17 cellular contexts compared by ENCODE assay signal in the genomic region with DNA sequence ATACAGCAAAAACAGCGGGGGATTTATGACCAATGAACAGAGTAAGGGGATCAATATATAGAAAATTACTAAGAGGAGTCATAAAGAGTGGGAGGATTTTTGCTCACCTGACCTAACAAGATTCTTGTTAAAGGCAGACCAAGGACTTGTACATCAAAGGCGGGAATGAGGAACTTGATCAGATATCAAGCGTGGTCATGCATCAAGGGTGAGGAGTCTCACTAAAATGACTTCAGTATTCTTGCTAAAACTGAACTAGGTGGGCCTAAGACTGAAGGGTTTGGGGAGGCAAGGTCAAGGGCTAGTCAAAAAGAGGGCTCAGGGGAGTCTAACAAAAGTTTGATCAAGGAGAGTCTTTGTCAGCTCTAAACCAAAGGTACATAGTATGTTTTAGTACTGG. TPM values are rescaled to one million over a fixed set of nuclear protein-coding genes. Genes with fewer than 3 reads are reported as not detected.
DNase-seq lines count a peak whose midpoint lies in the region; ATAC-seq and TF ChIP-seq lines count a peak whose summit lies in the region.
"Had no signal": no experiment of that assay in that cellular context is flagged by ENCODE, and none has a peak within 500 bp of the region (broad histone marks: within the 10 kb centered on the region; RNA-seq: fewer than 3 reads in every experiment).

No MANE protein-coding gene starts in this region.

- H3K36me3 Mint-ChIP-seq in MCF 10A (ENCODE audit: insufficient read depth, unreplicated experiment) (peaks cover 33% of the 10 kb centered on the region), brain (peaks cover 6% of the 10 kb centered on the region)
- H3K36me3 Mint-ChIP-seq in stimulated activated naive B cell treated with anti-CD40 and anti-IgM and Interleukin-4, amounts not matched to agents 10 μg/mL and 1 μg/mL and 100 μg/mL, for 72 hours = peaks cover 13 to 22% of the 10 kb centered on the region in 2 donors

- H3K4me3 Mint-ChIP-seq in MCF 10A (ENCODE audit: unreplicated experiment) = no peak overlapping the region
- peak overlapping the region; percentile 84 to 89 (median 85) for H3K4me3 Mint-ChIP-seq in brain
- H3K4me3 Mint-ChIP-seq in stimulated activated naive B cell treated with anti-CD40 and anti-IgM and Interleukin-4, amounts not matched to agents 10 μg/mL and 1 μg/mL and 100 μg/mL, for 72 hours = no peak overlapping the region

- H3F3A ChIP-seq in OCI-LY1 (ENCODE audit: insufficient read depth, low read length) = no peaks in the 10 kb centered on the region

- no peaks in the 10 kb centered on the region for H3K9me2 ChIP-seq in OCI-LY1 (ENCODE audit: low read depth, low read length)

- CTCF ChIA-PET in mammary epithelial cell (lab: Charles Lee; ENCODE audit: low non-redundant PET) (no interaction called here), MCF 10A (lab: Yijun Ruan, JAX) (interaction anchor here (2.8 to 4.9 kb wide), 3 partner anchors 9 to 32 kb away, joined by 14 to 34 read pairs (median 16); no protein-coding TSS in a partner anchor)

- no peak for TF ChIP-seq POLR2A in adrenal gland (IDR thresholded peaks at IDR 0.05)

- H3K9ac ChIP-seq in mammary epithelial cell (ENCODE audit: insufficient read depth, low read length) (no peak overlapping the region), OCI-LY1 (ENCODE audit: low read length) (no peak overlapping the region)

- POLR2A ChIA-PET in MCF 10A (lab: Yijun Ruan, JAX) = interaction anchor here (5.5 to 6.3 kb wide), 3 partner anchors 11 to 58 kb away, joined by 71 to 85 read pairs (median 76); a partner anchor contains a TSS

- TF ChIP-seq CTCF in mammary epithelial cell (conservative IDR thresholded peaks at IDR 0.05 in 1 of 2, IDR thresholded peaks at IDR 0.05 in 1 of 2; ENCODE audit: extremely low read depth in 1 of 2, insufficient read depth in 1 of 2, low read depth in 1 of 2, low read length in 2 of 2) (no peak), MCF 10A (IDR thresholded peaks at IDR 0.05; ENCODE audit: unreplicated experiment) (no peak), OCI-LY1 (IDR thresholded peaks at IDR 0.05; ENCODE audit: low read length) (no peak), brain (conservative IDR thresholded peaks at IDR 0.05) (no peak), upper lobe of right lung (IDR thresholded peaks at IDR 0.05) (no peak), adrenal gland (IDR thresholded peaks at IDR 0.05) (no peak)

- peaks cover 22% of the 10 kb centered on the region for H3K4me1 ChIP-seq in mammary epithelial cell (ENCODE audit: insufficient read depth, low read length)
- H3K4me1 ChIP-seq in OCI-LY1 (ENCODE audit: insufficient read depth, low read length, severe bottlenecking) = peaks cover 48% of the 10 kb centered on the region
- H3K4me1 ChIP-seq in upper lobe of right lung = peaks cover 19% of the 10 kb centered on the region
- H3K4me1 ChIP-seq in adrenal gland (replicated peaks in 1 of 2) = peaks cover 19 to 33% of the 10 kb centered on the region in 2 donors
- H3K4me1 ChIP-seq: BE2C had no signal

- H3K4me3 ChIP-seq in mammary epithelial cell (replicated peaks in 1 of 3; ENCODE audit: insufficient read depth in 1 of 3, low read depth in 2 of 3, low read length in 3 of 3) (no peak overlapping the region), OCI-LY1 (ENCODE audit: low read depth, low read length, poor library complexity, severe bottlenecking) (no peak overlapping the region), upper lobe of right lung (no peak overlapping the region), adrenal gland (no peak overlapping the region)

- H3K27ac ChIP-seq in mammary epithelial cell (ENCODE audit: insufficient read depth, low read depth, low read length) (no peak overlapping the region), OCI-LY1 (ENCODE audit: low read depth, low read length, poor library complexity, severe bottlenecking) (peak overlapping the region; percentile 68), upper lobe of right lung (no peak overlapping the region), adrenal gland (peak overlapping the region in 1 of 5 donors; percentile 9)

- BruUV-seq in mammary epithelial cell (replicated peaks; lab: Mats Ljungman, UMichigan) (no TSS peak), MCF 10A (replicated peaks; lab: Mats Ljungman, UMichigan) (no TSS peak)

- H3K9me3 Mint-ChIP-seq in MCF 10A (ENCODE audit: unreplicated experiment) (no peaks in the 10 kb centered on the region), brain (peaks cover 0 to 6% (median 0%) of the 10 kb centered on the region in 5 experiments)
- no peaks in the 10 kb centered on the region for H3K9me3 Mint-ChIP-seq in stimulated activated naive B cell treated with anti-CD40 and anti-IgM and Interleukin-4, amounts not matched to agents 10 μg/mL and 1 μg/mL and 100 μg/mL, for 72 hours

- H3K27me3 ChIP-seq in mammary epithelial cell (ENCODE audit: insufficient read depth, low read length) (no peaks in the 10 kb centered on the region), OCI-LY1 (ENCODE audit: insufficient read depth, low read length) (no peaks in the 10 kb centered on the region), upper lobe of right lung (no peaks in the 10 kb centered on the region), adrenal gland (no peaks in the 10 kb centered on the region)
- H3K27me3 ChIP-seq: BE2C, right atrium auricular region had no signal

- no peak overlapping the region for H2AFZ ChIP-seq in mammary epithelial cell (ENCODE audit: low read depth, low read length)
- no peak overlapping the region for H2AFZ ChIP-seq in OCI-LY1 (ENCODE audit: low read length)

- 91% methylated on average over 3 of the region's 3 CpGs for WGBS in mammary epithelial cell (ENCODE audit: low coverage, missing lambda C conversion rate)
- 85 to 95% (median 90%) methylated on average over 3 of the region's 3 CpGs for WGBS in adrenal gland, 4 donors

- H3K27ac Mint-ChIP-seq in MCF 10A (ENCODE audit: low read depth, unreplicated experiment) = no peak overlapping the region
- peak overlapping the region in 2 of 5 experiments; percentile 7 to 83 for H3K27ac Mint-ChIP-seq in brain
- H3K27ac Mint-ChIP-seq in stimulated activated naive B cell treated with anti-CD40 and anti-IgM and Interleukin-4, amounts not matched to agents 10 μg/mL and 1 μg/mL and 100 μg/mL, for 72 hours = peak overlapping the region; percentile 42

- H3K36me3 ChIP-seq in mammary epithelial cell (ENCODE audit: insufficient read depth, low read length) (peaks cover 5% of the 10 kb centered on the region), OCI-LY1 (ENCODE audit: insufficient read depth, low read length) (peaks cover 9% of the 10 kb centered on the region; the same call in 1 of the 2 replicates), upper lobe of right lung (peaks cover 4% of the 10 kb centered on the region), adrenal gland (replicated peaks in 1 of 2) (peaks cover 0 to 6% of the 10 kb centered on the region in 2 donors)
- H3K36me3 ChIP-seq: BE2C, right atrium auricular region had no signal

- DNase-seq in mammary epithelial cell = no peak
- no peak for DNase-seq in MCF 10A (ENCODE audit: unreplicated experiment)
- DNase-seq in stimulated activated naive B cell treated with anti-CD40 and anti-IgM and Interleukin-4, amounts not matched to agents 10 μg/mL and 1 μg/mL and 100 μg/mL, for 72 hours = no peak
- no peak for DNase-seq in upper lobe of right lung
- no peak for DNase-seq in adrenal gland
- DNase-seq: activated CD4-positive, CD25-positive, alpha-beta regulatory T cell; BE2C; EL; glutamatergic neuron; NCI-H1694 treated with DMSO at 0.1 percent for 48 hours; NCI-H526 treated with DMSO at 0.1 percent for 48 hours; stimulated activated CD4-positive, alpha-beta T cell treated with anti-CD3 and anti-CD28 coated beads, Interleukin-4, amount 100 ng/mL, for 4 hours; stimulated activated naive CD4-positive, alpha-beta T cell had no signal

- in situ Hi-C loops in mammary epithelial cell (cut with MboI; ENCODE audit: low sequenced_read_pairs in 2 of 2) = no loop called here

- intact Hi-C loops in mammary epithelial cell (cut with micrococcal nuclease) (no loop called here), MCF 10A (cut with micrococcal nuclease) (no loop called here), upper lobe of right lung (cut with DNase I) (no loop called here), adrenal gland (cut with DNase I) (no loop called here)

- H3K9me3 ChIP-seq in mammary epithelial cell (replicated peaks; ENCODE audit: insufficient read depth, low read length) (no peaks in the 10 kb centered on the region), OCI-LY1 (ENCODE audit: low read length) (no peaks in the 10 kb centered on the region), upper lobe of right lung (no peaks in the 10 kb centered on the region), adrenal gland (replicated peaks in 1 of 3) (no peaks in the 10 kb centered on the region)
- H3K9me3 ChIP-seq: BE2C, right atrium auricular region had no signal

- peaks cover 36% of the 10 kb centered on the region for H3K4me1 Mint-ChIP-seq in MCF 10A (ENCODE audit: insufficient read depth, unreplicated experiment)
- H3K4me1 Mint-ChIP-seq in brain = peaks cover 36% of the 10 kb centered on the region
- peaks cover 30 to 43% of the 10 kb centered on the region in 2 donors for H3K4me1 Mint-ChIP-seq in stimulated activated naive B cell treated with anti-CD40 and anti-IgM and Interleukin-4, amounts not matched to agents 10 μg/mL and 1 μg/mL and 100 μg/mL, for 72 hours

- dilution Hi-C loops in mammary epithelial cell (cut with HindIII; ENCODE audit: low sequenced_read_pairs) = no loop called here

- H3K79me2 ChIP-seq in mammary epithelial cell (ENCODE audit: insufficient read depth, low read length) (peaks cover 57% of the 10 kb centered on the region), OCI-LY1 (ENCODE audit: insufficient read depth, low read length) (no peaks in the 10 kb centered on the region)

- H4K20me1 ChIP-seq in mammary epithelial cell (ENCODE audit: insufficient read depth, low read length) (no peaks in the 10 kb centered on the region), OCI-LY1 (ENCODE audit: insufficient read depth, low read length) (no peaks in the 10 kb centered on the region)

- H3K27me3 Mint-ChIP-seq in MCF 10A (ENCODE audit: insufficient read depth, unreplicated experiment) = no peaks in the 10 kb centered on the region
- peaks cover 4% of the 10 kb centered on the region for H3K27me3 Mint-ChIP-seq in brain
- H3K27me3 Mint-ChIP-seq in stimulated activated naive B cell treated with anti-CD40 and anti-IgM and Interleukin-4, amounts not matched to agents 10 μg/mL and 1 μg/mL and 100 μg/mL, for 72 hours = no peaks in the 10 kb centered on the region

- peak; percentile 14 to 39 for ATAC-seq in stimulated activated naive B cell treated with anti-CD40 and anti-IgM and Interleukin-4, amounts not matched to agents 10 μg/mL and 1 μg/mL and 100 μg/mL, for 72 hours (replicated peaks)
- no peak for ATAC-seq in upper lobe of right lung
- ATAC-seq in HG03039 (IDR thresholded peaks at IDR 0.05; ENCODE audit: unreplicated experiment) = no peak

- H3K4me2 ChIP-seq in mammary epithelial cell (ENCODE audit: insufficient read depth, low read depth, low read length) (peak overlapping the region; percentile 1), OCI-LY1 (ENCODE audit: low read length) (peak overlapping the region; percentile 70; the same call in 1 of the 2 replicates)

RNA-seq across cellular contexts. Expression of a gene that starts 2.1 kb away (rescaled TPM):
- 10 to 100 TPM; 52.2 to 76.0 TPM for total RNA-seq in mammary epithelial cell
- 65.2 TPM for polyA plus RNA-seq in mammary epithelial cell
- polyA minus RNA-seq in mammary epithelial cell = 81.0 TPM
- 54.9 and 55.6 TPM in 2 replicates for total RNA-seq in MCF 10A (2022)
- 25.7 TPM for polyA plus RNA-seq in brain (ENCODE audit: insufficient read depth, low read depth, low replicate concordance)
- total RNA-seq in upper lobe of right lung = 62.8 TPM
- total RNA-seq in adrenal gland = 10 to 100 TPM; 39.1 to 86.7 (median 58.1) TPM
- 100 to 1,000 TPM in 2 of 3 donors, 10 to 100 TPM in 1; 43.7 to 372 (median 242) TPM for polyA plus RNA-seq in adrenal gland

RNA-seq across cellular contexts. Expression of a gene that starts 30.4 kb away (rescaled TPM):
- total RNA-seq in mammary epithelial cell = 100 to 1,000 TPM; 383 to 495 TPM
- polyA plus RNA-seq in mammary epithelial cell = 1,160 TPM
- polyA minus RNA-seq in mammary epithelial cell = 644 TPM
- total RNA-seq in MCF 10A (2022) = 253 and 294 TPM in 2 replicates
- polyA plus RNA-seq in brain (ENCODE audit: insufficient read depth, low read depth, low replicate concordance) = 132 TPM
- 150 TPM for total RNA-seq in upper lobe of right lung
- total RNA-seq in adrenal gland = 100 to 1,000 TPM; 191 to 374 (median 235) TPM
- polyA plus RNA-seq in adrenal gland = 100 to 1,000 TPM; 186 to 242 (median 238) TPM

RNA-seq across cellular contexts. Expression of a gene that starts 38.6 kb away (rescaled TPM):
- 1 to 10 TPM; 6.2 to 9.4 TPM for total RNA-seq in mammary epithelial cell
- polyA plus RNA-seq in mammary epithelial cell = 6.2 TPM
- polyA minus RNA-seq in mammary epithelial cell = 5.6 TPM
- 0.88 and 1.5 TPM in 2 replicates for total RNA-seq in MCF 10A (2022)
- 1.6 TPM for polyA plus RNA-seq in brain (ENCODE audit: insufficient read depth, low read depth, low replicate concordance)
- total RNA-seq in upper lobe of right lung = 0.32 TPM
- 1 to 10 TPM in 3 of 8 donors, under 1 TPM in 4, not detected in 1; 0.31 to 4.7 (median 0.61) TPM for total RNA-seq in adrenal gland
- polyA plus RNA-seq in adrenal gland = 1 to 10 TPM; 1.7 to 5.1 (median 2.7) TPM

RNA-seq across cellular contexts. Expression of a gene that starts 56.9 kb away (rescaled TPM):
- total RNA-seq in mammary epithelial cell = 100 to 1,000 TPM; 188 to 192 TPM
- 136 TPM for polyA plus RNA-seq in mammary epithelial cell
- polyA minus RNA-seq in mammary epithelial cell = 212 TPM
- 150 and 174 TPM in 2 replicates for total RNA-seq in MCF 10A (2022)
- 26.4 TPM for polyA plus RNA-seq in brain (ENCODE audit: insufficient read depth, low read depth, low replicate concordance)
- 123 TPM for total RNA-seq in upper lobe of right lung
- 100 to 1,000 TPM in 3 of 8 donors, 10 to 100 TPM in 5; 65.2 to 129 (median 94.0) TPM for total RNA-seq in adrenal gland
- polyA plus RNA-seq in adrenal gland = 100 to 1,000 TPM in 1 of 3 donors, 10 to 100 TPM in 2; 60.1 to 120 (median 64.0) TPM

RNA-seq across cellular contexts. Expression of a gene that starts 57.6 kb away (rescaled TPM):
- total RNA-seq in mammary epithelial cell = 10 to 100 TPM; 19.2 to 22.3 TPM
- polyA plus RNA-seq in mammary epithelial cell = 8.3 TPM
- 11.5 TPM for polyA minus RNA-seq in mammary epithelial cell
- total RNA-seq in MCF 10A (2022) = 25.5 and 29.1 TPM in 2 replicates
- 25.8 TPM for polyA plus RNA-seq in brain (ENCODE audit: insufficient read depth, low read depth, low replicate concordance)
- total RNA-seq in upper lobe of right lung = 27.2 TPM
- total RNA-seq in adrenal gland = 10 to 100 TPM; 14.0 to 35.3 (median 22.7) TPM
- 10 to 100 TPM; 16.4 to 30.7 (median 18.0) TPM for polyA plus RNA-seq in adrenal gland

Comparison
In these comparisons a context has a peak if more than half of its experiments do, and no peak if none do; other contexts are left out.
1. H3K4me3 Mint-ChIP-seq: peak in brain (5 of 5); none in MCF 10A (single experiment) and stimulated activated naive B cell treated with anti-CD40 and anti-IgM and Interleukin-4, amounts not matched to agents 10 μg/mL and 1 μg/mL and 100 μg/mL, for 72 hours (0 of 2).
2. ATAC-seq: peak in stimulated activated naive B cell treated with anti-CD40 and anti-IgM and Interleukin-4, amounts not matched to agents 10 μg/mL and 1 μg/mL and 100 μg/mL, for 72 hours (2 of 2); none in upper lobe of right lung (single experiment) and HG03039 (single experiment).